18 cellular contexts compared by ENCODE assay signal in the genomic region with DNA sequence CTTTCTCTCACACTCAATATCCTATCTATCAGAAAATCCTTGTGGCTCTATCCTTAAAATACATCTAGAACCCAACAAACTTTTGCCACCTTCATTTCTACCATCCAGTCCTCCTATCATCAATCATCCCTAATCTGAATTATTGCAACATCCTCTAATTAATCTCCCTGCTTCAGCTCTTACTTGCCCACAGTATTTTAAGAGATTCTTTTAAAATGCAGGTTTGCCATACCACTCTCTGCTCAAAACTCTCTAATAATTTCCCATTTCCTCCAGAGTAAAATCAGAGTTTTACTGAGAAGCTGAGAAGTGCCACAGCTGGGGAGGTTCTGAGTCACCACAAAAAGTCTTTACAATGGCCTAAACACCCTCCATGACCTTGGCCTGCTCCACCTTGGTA.
DNase-seq lines count a peak whose midpoint lies in the region; ATAC-seq, FAIRE-seq and TF ChIP-seq lines count a peak whose summit lies in the region.
"Had no signal": no experiment of that assay in that cellular context is flagged by ENCODE, and none has a peak within 500 bp of the region (broad histone marks: within the 10 kb centered on the region; RNA-seq: fewer than 3 reads in every experiment).

No MANE protein-coding gene starts in this region.

- peak overlapping the region; percentile 4; the same call in 1 of the 2 replicates for H3K56ac ChIP-seq in IMR-90 (ENCODE audit: extremely low read depth, insufficient read depth, low read length)

- in situ Hi-C loops in IMR-90 (cut with MboI; ENCODE audit: low sequenced_read_pairs) = no loop called here

- no peaks in the 10 kb centered on the region for H3K36me3 Mint-ChIP-seq in stimulated activated effector memory CD8-positive, alpha-beta T cell treated with anti-CD3 and anti-CD28 coated beads, Interleukin-12 subunit alpha, Interleukin-12 subunit beta, amount 100 ng/mL, for 72 hours
- H3K36me3 Mint-ChIP-seq: CD8-positive, alpha-beta T cell had no signal

- H3K14ac ChIP-seq in IMR-90 (replicated peaks; ENCODE audit: low read depth, low read length) = peak overlapping the region; percentile 38

- peak overlapping the region; percentile 82 for H2BK5ac ChIP-seq in IMR-90 (ENCODE audit: low read depth, low read length, poor library complexity, severe bottlenecking)

- no peaks in the 10 kb centered on the region for H3K9me3 Mint-ChIP-seq in stimulated activated effector memory CD8-positive, alpha-beta T cell treated with anti-CD3 and anti-CD28 coated beads, Interleukin-12 subunit alpha, Interleukin-12 subunit beta, amount 100 ng/mL, for 72 hours
- H3K9me3 Mint-ChIP-seq: CD8-positive, alpha-beta T cell; HFFc6 had no signal

- H4K5ac ChIP-seq in IMR-90 (ENCODE audit: low read depth, low read length) = no peak overlapping the region; the same call in 1 of the 2 replicates

- peak overlapping the region; percentile 25; the same call in 1 of the 2 replicates for H3K18ac ChIP-seq in IMR-90 (ENCODE audit: low read depth, low read length)

- TF ChIP-seq POLR2A in H54 (IDR thresholded peaks at IDR 0.05; ENCODE audit: low read depth, low read length) (no peak), IMR-90 (IDR thresholded peaks at IDR 0.05; ENCODE audit: low read depth, low read length) (no peak)

- peak overlapping the region; percentile 46; the same call in 1 of the 2 replicates for H3K23ac ChIP-seq in IMR-90 (ENCODE audit: low read depth, low read length)

- 0 out of 2 replicates have a peak overlapping the region, but pooled peaks have one; percentile 20 for H2AK5ac ChIP-seq in IMR-90 (ENCODE audit: low read depth, low read length)

- H3K4me1 Mint-ChIP-seq in stimulated activated effector memory CD8-positive, alpha-beta T cell treated with anti-CD3 and anti-CD28 coated beads, Interleukin-12 subunit alpha, Interleukin-12 subunit beta, amount 100 ng/mL, for 72 hours = no peaks in the 10 kb centered on the region

- H2BK120ac ChIP-seq in IMR-90 (ENCODE audit: low read depth, low read length) = peak overlapping the region; percentile 64; the same call in 1 of the 2 replicates

- H3K4me2 ChIP-seq in IMR-90 (ENCODE audit: low read depth, low read length) = no peak overlapping the region; the same call in 1 of the 2 replicates
- H3K4me2 ChIP-seq: A549 had no signal

- peak overlapping the region; percentile 51 for H3K4ac ChIP-seq in IMR-90 (ENCODE audit: low read depth, low read length)

- no peak overlapping the region for H3K27ac Mint-ChIP-seq in stimulated activated effector memory CD8-positive, alpha-beta T cell treated with anti-CD3 and anti-CD28 coated beads, Interleukin-12 subunit alpha, Interleukin-12 subunit beta, amount 100 ng/mL, for 72 hours
- H3K27ac Mint-ChIP-seq: CD8-positive, alpha-beta T cell; HFFc6 had no signal

- H4K20me1 ChIP-seq in IMR-90 (ENCODE audit: insufficient read depth, low read length) = no peaks in the 10 kb centered on the region

- H3K27ac ChIP-seq in IMR-90 (ENCODE audit: insufficient read depth, low read length) (no peak overlapping the region), epithelial cell of prostate (peak overlapping the region; percentile 74)
- H3K27ac ChIP-seq: C4-2B had no signal

- TF ChIP-seq RAD21 in IMR-90 (IDR thresholded peaks at IDR 0.05; ENCODE audit: low read length) = no peak

- no peak for DNase-seq in H54 (ENCODE audit: insufficient read length, low spot score)
- DNase-seq in IMR-90 = no peak
- no peak for DNase-seq in epithelial cell of prostate (ENCODE audit: low read depth, low spot score)
- DNase-seq in stimulated activated effector memory CD8-positive, alpha-beta T cell treated with anti-CD3 and anti-CD28 coated beads, Interleukin-12 subunit alpha, Interleukin-12 subunit beta, amount 100 ng/mL, for 72 hours (ENCODE audit: low spot score in 2 of 2) = no peak
- no peak for DNase-seq in CD1c-positive myeloid dendritic cell (ENCODE audit: extremely low spot score)
- DNase-seq: BE2C; CD8-positive, alpha-beta T cell; COR-L47; DND-41; GF-D8; HCEC 1CT had no signal

- H3K4me1 ChIP-seq in IMR-90 (ENCODE audit: control insufficient read depth, insufficient read depth, low read length) = peaks cover 2% of the 10 kb centered on the region; the same call in 1 of the 2 replicates
- H3K4me1 ChIP-seq: BE2C had no signal

- no peaks in the 10 kb centered on the region for H3K36me3 ChIP-seq in IMR-90 (ENCODE audit: control insufficient read depth, insufficient read depth, low read length)
- H3K36me3 ChIP-seq: BE2C had no signal

- no peaks in the 10 kb centered on the region for H3K9me3 ChIP-seq in IMR-90 (ENCODE audit: control insufficient read depth, insufficient read depth, low read length)
- H3K9me3 ChIP-seq: A549, BE2C had no signal

- TF ChIP-seq CTCF in IMR-90 (conservative IDR thresholded peaks at IDR 0.05; ENCODE audit: low read depth, low read length) = no peak

- POLR2A ChIA-PET in IMR-90 (lab: Charles Lee; ENCODE audit: unreplicated experiment) = no interaction called here

- no peaks in the 10 kb centered on the region for H3K79me1 ChIP-seq in IMR-90 (ENCODE audit: low read depth in 1 of 2, low read length in 2 of 2)

- peak; percentile 45 for FAIRE-seq in H54 (lab: Jason Lieb, UNC)
- FAIRE-seq: A549, GM19239, H1 had no signal

- peak overlapping the region in 1 of 2 experiments; percentile 37; a peak in 1 of 4 replicates for H4K8ac ChIP-seq in IMR-90 (ENCODE audit: low read depth in 2 of 2, low read length in 2 of 2)

- intact Hi-C loops in IMR-90 (cut with micrococcal nuclease) = no loop called here

- no peak overlapping the region for H2AK9ac ChIP-seq in IMR-90 (replicated peaks; ENCODE audit: low read depth, low read length, poor library complexity)

- H4K91ac ChIP-seq in IMR-90 (ENCODE audit: insufficient read depth, low read depth, low read length) = peak overlapping the region; percentile 26

- ATAC-seq in IMR-90 (ENCODE audit: low read depth) (no peak), HG02763 (IDR thresholded peaks at IDR 0.05; ENCODE audit: unreplicated experiment) (no peak), HG03521 (IDR thresholded peaks at IDR 0.05; ENCODE audit: unreplicated experiment) (no peak)
- ATAC-seq in stimulated activated effector memory CD8-positive, alpha-beta T cell treated with anti-CD3 and anti-CD28 coated beads, Interleukin-12 subunit alpha, Interleukin-12 subunit beta, amount 100 ng/mL, for 72 hours = peak; percentile 46
- ATAC-seq: CD8-positive, alpha-beta T cell had no signal

- H3K9me1 ChIP-seq in IMR-90 (ENCODE audit: insufficient read depth, low read length) = no peaks in the 10 kb centered on the region

- H2BK15ac ChIP-seq in IMR-90 (ENCODE audit: low read depth, low read length) = peak overlapping the region; percentile 15; the same call in 1 of the 3 replicates

- H2AFZ ChIP-seq in IMR-90 (replicated peaks; ENCODE audit: low read length, poor library complexity) = no peak overlapping the region

- H3K4me3 Mint-ChIP-seq in stimulated activated effector memory CD8-positive, alpha-beta T cell treated with anti-CD3 and anti-CD28 coated beads, Interleukin-12 subunit alpha, Interleukin-12 subunit beta, amount 100 ng/mL, for 72 hours = no peak overlapping the region
- H3K4me3 Mint-ChIP-seq: CD8-positive, alpha-beta T cell; HFFc6 had no signal

- no TSS peak for BruUV-seq in IMR-90 (replicated peaks; lab: Mats Ljungman, UMichigan)

- dilution Hi-C loops in IMR-90 (cut with HindIII; ENCODE audit: low sequenced_read_pairs, unreplicated experiment) = no loop called here

- no peak overlapping the region for H3K9ac ChIP-seq in IMR-90 (ENCODE audit: low read depth, low read length)

- H3K27me3 ChIP-seq in IMR-90 (ENCODE audit: control insufficient read depth, insufficient read depth, low read length) = no peaks in the 10 kb centered on the region
- H3K27me3 ChIP-seq: BE2C had no signal

- H2BK20ac ChIP-seq in IMR-90 (ENCODE audit: low read depth, low read length) = peak overlapping the region; percentile 82

- CTCF ChIA-PET in IMR-90 (lab: Yijun Ruan, JAX) = interaction anchor here (0.9 kb wide), 1 partner anchor 392 kb away, joined by 3 read pairs; no protein-coding TSS in a partner anchor

- no peak overlapping the region for H3K4me3 ChIP-seq in IMR-90 (ENCODE audit: insufficient read depth, low read depth, low read length)
- H3K4me3 ChIP-seq: A549 had no signal

TF ChIP-seq in IMR-90, 13 proteins besides CTCF, POLR2A, EP300 and RAD21:
- TF ChIP-seq CHD1 (IDR thresholded peaks at IDR 0.05; ENCODE audit: low read depth, low read length) (no peak), CEBPB (IDR thresholded peaks at IDR 0.05; ENCODE audit: low read depth, low read length) (peak; percentile 75), BHLHE40 (IDR thresholded peaks at IDR 0.05; ENCODE audit: low read depth, low read length) (no peak)
